ENCODE assay signal across 1 cellular context in genomic region chr2:102107741-102108070, GRCh38.
TF ChIP-seq lines count a peak whose summit lies in the region.

No MANE protein-coding gene starts in this region.

TF ChIP-seq in liver, 16 proteins besides CTCF, POLR2A, EP300 and RAD21 (continued from another document):
- TF ChIP-seq REST (IDR thresholded peaks at IDR 0.05) (peak; percentile 54), FOXA1 (IDR thresholded peaks at IDR 0.05) (no peak), RXRA (IDR thresholded peaks at IDR 0.05) (peak; percentile 84 to 85), FOXA2 (IDR thresholded peaks at IDR 0.05) (no peak), HNF4G (IDR thresholded peaks at IDR 0.05) (peak; percentile 93)
TF ChIP-seq in liver: peak in this region for 12.
